ENCODE assay signal across 24 cellular contexts in genomic region chr2:167942495-167943081, GRCh38.
"Had no signal": no experiment of that assay in that cellular context is flagged by ENCODE, and none has a peak within 500 bp of the region (broad histone marks: within the 10 kb centered on the region; RNA-seq: fewer than 3 reads in every experiment).

No MANE protein-coding gene starts in this region.

- H3K27ac Mint-ChIP-seq: memory B cell; natural killer cell; stimulated activated effector memory CD8-positive, alpha-beta T cell treated with anti-CD3 and anti-CD28 coated beads, Interleukin-12 subunit alpha, Interleukin-12 subunit beta, amount 100 ng/mL, for 72 hours had no signal

- H3K36me3 Mint-ChIP-seq: memory B cell; natural killer cell; stimulated activated effector memory CD8-positive, alpha-beta T cell treated with anti-CD3 and anti-CD28 coated beads, Interleukin-12 subunit alpha, Interleukin-12 subunit beta, amount 100 ng/mL, for 72 hours had no signal

- DNase-seq: dorsolateral prefrontal cortex; effector CD4-positive, alpha-beta T cell; foreskin fibroblast; gastrocnemius medialis; head of caudate nucleus; kidney; natural killer cell; pancreas; stimulated activated CD4-positive, alpha-beta T cell treated with anti-CD3 and anti-CD28 coated beads, Interleukin-2, amount 100 ng/mL, for 24 hours; stimulated activated CD4-positive, alpha-beta T cell treated with anti-CD3 and anti-CD28 coated beads, Interleukin-4, amount 100 ng/mL, for 24 hours; stimulated activated naive CD4-positive, alpha-beta T cell treated with Interleukin-2 at 50 U/mL for 16 hours; stomach; thyroid gland; trophoblast cell had no signal

- H3K9me3 ChIP-seq: gastrocnemius medialis, neutrophil, pancreas, right atrium auricular region, stomach, thyroid gland, vagina had no signal

- H3K9me3 Mint-ChIP-seq: memory B cell; natural killer cell; stimulated activated effector memory CD8-positive, alpha-beta T cell treated with anti-CD3 and anti-CD28 coated beads, Interleukin-12 subunit alpha, Interleukin-12 subunit beta, amount 100 ng/mL, for 72 hours had no signal

- H3K4me3 Mint-ChIP-seq: memory B cell; natural killer cell; stimulated activated effector memory CD8-positive, alpha-beta T cell treated with anti-CD3 and anti-CD28 coated beads, Interleukin-12 subunit alpha, Interleukin-12 subunit beta, amount 100 ng/mL, for 72 hours had no signal

- H3K4me3 ChIP-seq: dorsolateral prefrontal cortex, gastrocnemius medialis, lung, pancreas, right atrium auricular region, stomach, thyroid gland, vagina had no signal

- H3K4me1 ChIP-seq: pancreas, stomach, thyroid gland, vagina had no signal

- H3K36me3 ChIP-seq: gastrocnemius medialis, neutrophil, pancreas, right atrium auricular region, stomach, thyroid gland, vagina had no signal

- FAIRE-seq: kidney, pancreas had no signal

- H3K27me3 ChIP-seq: dorsolateral prefrontal cortex, gastrocnemius medialis, pancreas, right atrium auricular region, stomach, thyroid gland, vagina had no signal

- H3K27ac ChIP-seq: dorsolateral prefrontal cortex, epithelial cell of prostate, gastrocnemius medialis, neutrophil, pancreas, right atrium auricular region, stomach, thyroid gland, vagina had no signal

- H3K4me1 Mint-ChIP-seq: stimulated activated effector memory CD8-positive, alpha-beta T cell treated with anti-CD3 and anti-CD28 coated beads, Interleukin-12 subunit alpha, Interleukin-12 subunit beta, amount 100 ng/mL, for 72 hours had no signal

- ATAC-seq: esophagus mucosa; gastrocnemius medialis; left lobe of liver; natural killer cell; sciatic nerve; stimulated activated effector memory CD8-positive, alpha-beta T cell treated with anti-CD3 and anti-CD28 coated beads, Interleukin-12 subunit alpha, Interleukin-12 subunit beta, amount 100 ng/mL, for 72 hours had no signal
